In genomic region chr9:125375820-125376219, GRCh38 we compare ENCODE assay signal across 24 cellular contexts.
"Had no signal": no experiment of that assay in that cellular context is flagged by ENCODE, and none has a peak within 500 bp of the region (broad histone marks: within the 10 kb centered on the region; RNA-seq: fewer than 3 reads in every experiment).

No MANE protein-coding gene starts in this region.

- H3K36me3 ChIP-seq: colonic mucosa, esophagus muscularis mucosa, gastroesophageal sphincter, heart left ventricle, spleen, thoracic aorta, tibial nerve, upper lobe of right lung, uterus had no signal

- H3K4me2 ChIP-seq: hepatocyte had no signal

- H2AFZ ChIP-seq: hepatocyte had no signal

- H3K4me3 ChIP-seq: colonic mucosa, esophagus muscularis mucosa, gastroesophageal sphincter, heart left ventricle, hepatocyte, lung, mucosa of descending colon, psoas muscle, skin epidermis, spleen, thoracic aorta, tibial nerve, upper lobe of right lung, uterus had no signal

- DNase-seq: colonic mucosa; effector memory CD4-positive, alpha-beta T cell; foreskin keratinocyte; heart left ventricle; left colon; mucosa of descending colon; naive B cell; psoas muscle; spleen; stimulated activated CD4-positive, alpha-beta T cell treated with anti-CD3 and anti-CD28 coated beads, Interleukin-4, amount 100 ng/mL, for 4 hours; upper lobe of right lung; uterus had no signal

- H3K9me3 ChIP-seq: colonic mucosa, esophagus muscularis mucosa, gastroesophageal sphincter, heart left ventricle, mucosa of descending colon, psoas muscle, spleen, thoracic aorta, tibial nerve, upper lobe of right lung, uterus had no signal

- H3K27ac ChIP-seq: colonic mucosa, esophagus muscularis mucosa, foreskin keratinocyte, gastroesophageal sphincter, heart left ventricle, hepatocyte, psoas muscle, skin epidermis, spleen, thoracic aorta, tibial nerve, upper lobe of right lung, uterus had no signal

- H3K4me1 ChIP-seq: colonic mucosa, uterus had no signal

- H3K79me2 ChIP-seq: hepatocyte had no signal

- ATAC-seq: foreskin keratinocyte; gastroesophageal sphincter; left colon; mucosa of descending colon; natural killer cell treated with Interleukin-12 subunit alpha and Interleukin-12 subunit beta and Interleukin-15 and Interleukin-18, amount 100 ng/mL, for 72 hours; right cardiac atrium; stimulated activated memory B cell treated with anti-CD40 and anti-IgM and Interleukin-4, amounts not matched to agents 10 μg/mL and 1 μg/mL and 100 μg/mL, for 72 hours; upper lobe of right lung had no signal

- FAIRE-seq: endothelial cell of umbilical vein, islet of Langerhans had no signal

- H3K27me3 ChIP-seq: colonic mucosa, hepatocyte, uterus had no signal
